9 cellular contexts compared by ENCODE assay signal in genomic region chr3:116614795-116615362, GRCh38.
DNase-seq lines count a peak whose midpoint lies in the region; ATAC-seq and TF ChIP-seq lines count a peak whose summit lies in the region.
"Had no signal": no experiment of that assay in that cellular context is flagged by ENCODE, and none has a peak within 500 bp of the region (broad histone marks: within the 10 kb centered on the region; RNA-seq: fewer than 3 reads in every experiment).

No MANE protein-coding gene starts in this region.

- ATAC-seq in HG03354 (IDR thresholded peaks at IDR 0.05; ENCODE audit: poor library complexity, severe bottlenecking, unreplicated experiment), result no peak
- ATAC-seq in HG02623 (IDR thresholded peaks at IDR 0.05; ENCODE audit: unreplicated experiment), result no peak

- H3K9me3 Mint-ChIP-seq in MCF 10A (ENCODE audit: unreplicated experiment) (no peaks in the 10 kb centered on the region), type B pancreatic cell (peaks cover 7% of the 10 kb centered on the region)

- DNase-seq in MCF 10A (ENCODE audit: unreplicated experiment), result peak; percentile 18
- DNase-seq in breast epithelium (ENCODE audit: low spot score in 2 of 2), result no peak
- DNase-seq in LNCaP clone FGC (ENCODE audit: low read depth), result no peak
- DNase-seq in cardiac fibroblast (ENCODE audit: low read depth in 2 of 2), result peak in 1 of 2 donors; percentile 0
- DNase-seq in type B pancreatic cell (ENCODE audit: extremely low spot score, unreplicated experiment), result no peak
- no peak for DNase-seq in DMS114 treated with DMSO at 0.1 percent for 48 hours (lab: John Stamatoyannopoulos, UW; ENCODE audit: unreplicated experiment)

- no peak overlapping the region for H3K27ac Mint-ChIP-seq in MCF 10A (ENCODE audit: low read depth, unreplicated experiment)
- no peak overlapping the region for H3K27ac Mint-ChIP-seq in type B pancreatic cell

- BruUV-seq in MCF 10A (replicated peaks; lab: Mats Ljungman, UMichigan), result no TSS peak

- H3K9me3 ChIP-seq in breast epithelium, result no peaks in the 10 kb centered on the region

- H3K4me3 ChIP-seq in breast epithelium (no peak overlapping the region), LNCaP clone FGC (ENCODE audit: low read depth, low read length) (no peak overlapping the region), cardiac fibroblast (replicated peaks in 1 of 2; ENCODE audit: low read depth in 2 of 2, low read length in 2 of 2) (no peak overlapping the region)
- H3K4me3 ChIP-seq: skin epidermis had no signal

- H3K4me1 Mint-ChIP-seq in MCF 10A (ENCODE audit: insufficient read depth, unreplicated experiment), result no peaks in the 10 kb centered on the region
- H3K4me1 Mint-ChIP-seq in type B pancreatic cell (ENCODE audit: unreplicated experiment), result peaks cover 9% of the 10 kb centered on the region

- intact Hi-C loops in MCF 10A (cut with micrococcal nuclease), result loop anchor here (1.0 kb wide), 1 partner anchor 143 kb away; no protein-coding TSS in a partner anchor
- intact Hi-C loops in breast epithelium (cut with DNase I; ENCODE audit: low total_unique reads), result no loop called here

- CTCF ChIA-PET in MCF 10A (lab: Yijun Ruan, JAX), result interaction anchor here (0.6 to 4.1 kb wide), 14 partner anchors 11 to 1763 kb away, joined by 3 to 18 read pairs (median 3); no protein-coding TSS in a partner anchor

- H3K4me1 ChIP-seq in breast epithelium, result no peaks in the 10 kb centered on the region

- TF ChIP-seq CTCF in MCF 10A (IDR thresholded peaks at IDR 0.05; ENCODE audit: unreplicated experiment) (peak; percentile 23), breast epithelium (IDR thresholded peaks at IDR 0.05) (no peak), LNCaP clone FGC (IDR thresholded peaks at IDR 0.05; ENCODE audit: control insufficient read depth, extremely low read depth, insufficient read depth) (peak; percentile 49), cardiac fibroblast (IDR thresholded peaks at IDR 0.05; ENCODE audit: low read depth, low read length) (peak; percentile 13), type B pancreatic cell (conservative IDR thresholded peaks at IDR 0.05) (peak; percentile 75)

- POLR2A ChIA-PET in MCF 10A (lab: Yijun Ruan, JAX), result no interaction called here

- no peaks in the 10 kb centered on the region for H3K36me3 Mint-ChIP-seq in MCF 10A (ENCODE audit: insufficient read depth, unreplicated experiment)
- no peaks in the 10 kb centered on the region for H3K36me3 Mint-ChIP-seq in type B pancreatic cell

- H3K4me3 Mint-ChIP-seq in MCF 10A (ENCODE audit: unreplicated experiment) (no peak overlapping the region), type B pancreatic cell (no peak overlapping the region)

- H3K27me3 Mint-ChIP-seq in MCF 10A (ENCODE audit: insufficient read depth, unreplicated experiment), result peaks cover 14% of the 10 kb centered on the region
- no peaks in the 10 kb centered on the region for H3K27me3 Mint-ChIP-seq in type B pancreatic cell

- no peaks in the 10 kb centered on the region for H3K36me3 ChIP-seq in breast epithelium

- no peak overlapping the region for H3K27ac ChIP-seq in breast epithelium
- H3K27ac ChIP-seq: skin epidermis had no signal

- no peaks in the 10 kb centered on the region for H3K27me3 ChIP-seq in breast epithelium

- TF ChIP-seq POLR2A in breast epithelium (IDR thresholded peaks at IDR 0.05), result no peak

Comparison
In these comparisons a context has a peak if more than half of its experiments do, and no peak if none do; other contexts are left out.
1. CTCF ChIP-seq: peak in MCF 10A (single experiment), LNCaP clone FGC (single experiment), cardiac fibroblast (single experiment) and type B pancreatic cell (single experiment); none in breast epithelium (0 of 3).